4 cellular contexts compared by ENCODE assay signal in the genomic region with DNA sequence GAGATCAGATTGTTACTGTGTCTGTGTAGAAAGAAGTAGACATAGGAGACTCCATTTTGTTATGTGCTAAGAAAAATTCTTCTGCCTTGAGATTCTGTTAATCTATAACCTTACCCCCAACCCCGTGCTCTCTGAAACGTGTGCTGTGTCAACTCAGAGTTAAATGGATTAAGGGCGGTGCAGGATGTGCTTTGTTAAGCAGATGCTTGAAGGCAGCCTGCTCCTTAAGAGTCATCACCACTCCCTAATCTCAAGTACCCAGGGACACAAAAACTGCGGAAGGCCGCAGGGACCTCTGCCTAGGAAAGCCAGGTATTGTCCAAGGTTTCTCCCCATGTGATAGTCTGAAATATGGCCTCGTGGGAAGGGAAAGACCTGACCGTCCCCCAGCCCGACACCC. TPM values are rescaled to one million over a fixed set of nuclear protein-coding genes. Genes with fewer than 3 reads are reported as not detected.
"Had no signal": no experiment of that assay in that cellular context is flagged by ENCODE, and none has a peak within 500 bp of the region (broad histone marks: within the 10 kb centered on the region; RNA-seq: fewer than 3 reads in every experiment).

No MANE protein-coding gene starts in this region.

RNA-seq across cellular contexts. Expression of gene PRODH, which starts 2.6 kb away (rescaled TPM):
- total RNA-seq: natural killer cell; natural killer cell treated with Interleukin-12 subunit alpha and Interleukin-12 subunit beta and Interleukin-15 and Interleukin-18, amount 100 ng/mL, for 72 hours; osteoblast; pulmonary artery endothelial cell had no signal
